Comparison of ENCODE assay signal across 8 cellular contexts in the genomic region with DNA sequence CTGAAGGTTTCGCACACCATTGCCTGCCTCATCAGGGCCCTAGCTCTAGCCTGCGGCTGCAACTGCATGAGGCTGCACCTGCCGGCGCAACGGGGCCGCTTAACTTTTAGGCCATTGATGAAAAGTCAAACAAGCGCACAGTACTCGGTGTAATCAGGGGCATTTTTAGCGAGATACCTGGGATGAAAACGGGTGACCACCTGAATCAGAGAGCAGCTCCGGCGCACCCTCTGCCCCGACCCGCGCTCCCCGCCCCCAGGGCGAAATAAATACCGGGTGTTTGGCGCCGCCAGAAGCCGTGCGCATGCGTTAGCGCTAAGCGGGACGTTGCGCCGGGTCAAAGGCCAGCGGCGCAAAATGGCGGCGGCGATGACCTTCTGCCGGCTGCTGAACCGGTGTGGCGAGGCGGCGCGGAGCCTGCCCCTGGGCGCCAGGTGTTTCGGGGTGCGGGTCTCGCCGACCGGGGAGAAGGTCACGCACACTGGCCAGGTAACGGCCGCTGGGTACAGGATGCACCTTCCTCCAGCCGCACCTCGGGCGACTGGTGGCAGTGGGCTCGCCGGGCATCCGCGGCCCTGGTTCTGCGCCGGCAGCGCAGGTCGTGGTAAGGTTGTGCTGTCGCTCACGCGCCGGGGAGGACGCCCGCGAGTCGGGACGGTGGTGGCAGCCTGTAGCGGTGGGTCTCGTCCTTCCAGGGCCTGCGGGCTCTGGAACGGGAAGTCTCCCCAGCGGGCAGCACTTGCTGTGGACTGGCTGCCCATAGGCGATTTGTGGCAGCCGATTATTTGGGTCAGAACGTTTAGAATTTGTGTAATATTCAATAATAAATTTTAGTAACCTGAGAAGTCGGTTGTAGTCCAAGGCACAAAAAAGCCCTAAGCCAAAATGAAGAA. TPM values are rescaled to one million over a fixed set of nuclear protein-coding genes. Genes with fewer than 3 reads are reported as not detected.
DNase-seq lines count a peak whose midpoint lies in the region; ATAC-seq, FAIRE-seq and TF ChIP-seq lines count a peak whose summit lies in the region.

A gene (plus strand): TSS at position 347 of the 893 bp plus-strand sequence. CDS start 11 bp downstream, at position 358.

- peak within 1 kb of the TSS; percentile 93 for H2BK5ac ChIP-seq in neuronal stem cell (ENCODE audit: low read length)

- no CpG with 5 or more reads among the region's 77 CpGs for WGBS in neuronal stem cell (ENCODE audit: extremely low coverage in 2 of 2, insufficient read length in 2 of 2, insufficient replicate concordance in 1 of 2), 2 donors

- H3K27me3 ChIP-seq in neuronal stem cell (ENCODE audit: control insufficient read depth in 3 of 3, insufficient read depth in 3 of 3, low read depth in 1 of 3, low read length in 3 of 3): no peaks in the 10 kb centered on the region

- peak within 1 kb of the TSS; percentile 99 for H3K23ac ChIP-seq in neuronal stem cell (ENCODE audit: low read depth, low read length, poor library complexity)

- H2BK120ac ChIP-seq in neuronal stem cell (ENCODE audit: low read depth, low read length): no peak within 1 kb of the TSS

- DNase-seq in Daoy (ENCODE audit: low read depth): peak; percentile 73
- DNase-seq in Kasumi-1 (lab: John Stamatoyannopoulos, UW): peak; percentile 63 to 65
- DNase-seq in SHP77 treated with DMSO at 0.1 percent for 48 hours (lab: John Stamatoyannopoulos, UW): peak; percentile 74
- DNase-seq in activated naive CD4-positive, alpha-beta T cell (lab: John Stamatoyannopoulos, UW): peak; percentile 53 to 82 (median 66)
- peak; percentile 74 to 85 for DNase-seq in frontal cortex (ENCODE audit: low spot score in 2 of 2)
- peak; percentile 79 for DNase-seq in neuronal stem cell (ENCODE audit: low spot score)

- H4K91ac ChIP-seq in neuronal stem cell (ENCODE audit: low read depth, low read length, poor library complexity): no peak within 1 kb of the TSS

- TF ChIP-seq CTCF in subcutaneous adipose tissue (IDR thresholded peaks at IDR 0.05; ENCODE audit: low read depth): no peak

- H2AK5ac ChIP-seq in neuronal stem cell (ENCODE audit: low read depth, low read length): peak within 1 kb of the TSS; percentile 93

- peak within 1 kb of the TSS; percentile 90 to 99 for H3K4me3 ChIP-seq in neuronal stem cell (ENCODE audit: low read length in 2 of 2)

- H3K36me3 ChIP-seq in neuronal stem cell (replicated peaks in 1 of 2; ENCODE audit: control insufficient read depth in 2 of 2, insufficient read depth in 2 of 2, low read length in 2 of 2): peaks cover 44 to 66% of the 10 kb centered on the region in 2 donors

- H3K4me2 ChIP-seq in neuronal stem cell (ENCODE audit: insufficient read depth, low read length, poor library complexity, severe bottlenecking): peak within 1 kb of the TSS; percentile 76

- H3K4me1 ChIP-seq in neuronal stem cell (ENCODE audit: control insufficient read depth in 2 of 2, insufficient read depth in 1 of 2, low read depth in 1 of 2, low read length in 2 of 2): peaks cover 5 to 7% of the 10 kb centered on the region in 2 donors

- peak within 1 kb of the TSS; percentile 90 for H2AFZ ChIP-seq in neuronal stem cell (ENCODE audit: low read length)

- H3K4ac ChIP-seq in neuronal stem cell (ENCODE audit: low read length): peak within 1 kb of the TSS; percentile 67

- H3K18ac ChIP-seq in neuronal stem cell (ENCODE audit: low read length): peak within 1 kb of the TSS; percentile 99

- FAIRE-seq in frontal cortex (lab: Jason Lieb, UNC): no peak

- peak within 1 kb of the TSS; percentile 100 for H3K9ac ChIP-seq in neuronal stem cell (ENCODE audit: low read depth, low read length, poor library complexity)

- H3K9me3 ChIP-seq in neuronal stem cell (replicated peaks in 1 of 2; ENCODE audit: control insufficient read depth in 2 of 2, insufficient read depth in 1 of 2, low read depth in 1 of 2, low read length in 2 of 2): peaks cover 0 to 2% of the 10 kb centered on the region in 2 donors

- H2BK12ac ChIP-seq in neuronal stem cell (ENCODE audit: low read length): no peak within 1 kb of the TSS

- H3K27ac ChIP-seq in neuronal stem cell (replicated peaks; ENCODE audit: low read length): peak within 1 kb of the TSS; percentile 64

- ATAC-seq in GM21825 (IDR thresholded peaks at IDR 0.05; ENCODE audit: unreplicated experiment): peak; percentile 44

- H2BK15ac ChIP-seq in neuronal stem cell (ENCODE audit: low read length): peak within 1 kb of the TSS; percentile 39

- H3K14ac ChIP-seq in neuronal stem cell (ENCODE audit: low read length): peak within 1 kb of the TSS; percentile 85

- H3K79me1 ChIP-seq in neuronal stem cell (ENCODE audit: low read depth, low read length): peaks cover 14% of the 10 kb centered on the region

- H4K8ac ChIP-seq in neuronal stem cell (ENCODE audit: low read depth, low read length): peak within 1 kb of the TSS; percentile 100

RNA-seq across cellular contexts. Expression of the gene that starts here (rescaled TPM):
- 72.4 and 74.7 TPM in 2 replicates for total RNA-seq in Daoy (2014; rRNA removed; shearing (Covaris generic))
- 13.5 TPM for total RNA-seq in frontal cortex
- polyA plus RNA-seq in neuronal stem cell (2013, experiment 1 of 2): 149 TPM
- 147 TPM for polyA plus RNA-seq in neuronal stem cell (2013, experiment 2 of 2)
- 10 to 100 TPM; 26.5 to 36.9 (median 34.5) TPM for total RNA-seq in subcutaneous adipose tissue

Comparison
In these comparisons a context has a peak if more than half of its experiments do, and no peak if none do; other contexts are left out.
1. Peak in every context shown above with its lines: DNase-seq, ATAC-seq, H3K4me3 ChIP-seq and H3K27ac ChIP-seq.